32 cellular contexts compared by ENCODE assay signal in the genomic region with DNA sequence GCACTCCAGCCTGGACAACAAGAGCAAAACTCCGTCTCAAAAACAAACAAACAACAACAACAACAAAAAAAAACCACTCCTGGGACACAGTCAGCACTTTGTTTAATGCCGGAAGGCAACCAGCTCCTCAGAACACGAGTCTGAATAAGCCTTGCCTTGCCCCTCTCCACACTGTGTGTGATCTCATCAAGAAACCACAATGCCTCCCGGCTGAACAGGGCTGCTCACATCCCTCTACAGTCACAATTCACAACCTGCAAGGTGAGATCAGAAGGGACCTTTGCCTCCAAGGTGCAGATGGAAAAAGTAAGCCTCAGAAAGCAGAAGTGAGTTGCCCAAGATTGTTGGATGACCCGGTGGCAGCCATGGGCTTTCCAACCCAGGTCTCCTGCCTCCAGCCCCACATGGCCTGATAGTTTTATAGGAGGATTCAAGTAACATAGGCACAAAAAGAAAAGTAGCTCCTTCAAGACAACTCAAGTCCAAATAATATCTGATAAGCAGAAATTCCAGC.
DNase-seq lines count a peak whose midpoint lies in the region; ATAC-seq and TF ChIP-seq lines count a peak whose summit lies in the region.
"Had no signal": no experiment of that assay in that cellular context is flagged by ENCODE, and none has a peak within 500 bp of the region (broad histone marks: within the 10 kb centered on the region; RNA-seq: fewer than 3 reads in every experiment).

No MANE protein-coding gene starts in this region.

- peak overlapping the region; percentile 5 for H3K27ac Mint-ChIP-seq in T-helper 2 cell treated with Interferon-gamma antibody and Interleukin-4, amounts not matched to agents 5 μg/mL and 100 μg/mL, for 36 hours
- H3K27ac Mint-ChIP-seq in endodermal cell, result peak overlapping the region; percentile 80
- H3K27ac Mint-ChIP-seq in naive thymus-derived CD4-positive, alpha-beta T cell, result no peak overlapping the region
- H3K27ac Mint-ChIP-seq: activated T-cell treated with anti-CD3 and anti-CD28 coated beads, Interleukin-2, amount 50 U/mL, for 24 hours; IgD-negative memory B cell; progenitor cell of endocrine pancreas had no signal

- peaks cover 4% of the 10 kb centered on the region for H3K36me3 Mint-ChIP-seq in T-helper 2 cell treated with Interferon-gamma antibody and Interleukin-4, amounts not matched to agents 5 μg/mL and 100 μg/mL, for 36 hours (ENCODE audit: low read depth)
- H3K36me3 Mint-ChIP-seq in endodermal cell (ENCODE audit: low read depth), result peaks cover 6% of the 10 kb centered on the region
- H3K36me3 Mint-ChIP-seq in naive thymus-derived CD4-positive, alpha-beta T cell, result peaks cover 0 to 5% (median 0%) of the 10 kb centered on the region in 5 donors
- H3K36me3 Mint-ChIP-seq: immature natural killer cell had no signal

- H3K27ac ChIP-seq in DND-41 (ENCODE audit: low read length), result no peak overlapping the region
- no peak overlapping the region for H3K27ac ChIP-seq in endodermal cell (ENCODE audit: low read depth, low read length)
- H3K27ac ChIP-seq in naive thymus-derived CD4-positive, alpha-beta T cell (ENCODE audit: low read depth, low read length), result no peak overlapping the region
- H3K27ac ChIP-seq: BLaER1 treated with 17β-estradiol and CSF1 and Interleukin-3, amounts not matched to agents 10 nM and 100 nM; coronary artery; esophagus squamous epithelium; gastroesophageal sphincter; sigmoid colon; testis; uterus had no signal

- no peaks in the 10 kb centered on the region for H3K27me3 ChIP-seq in DND-41 (ENCODE audit: insufficient read depth, low read length, poor library complexity)
- no peaks in the 10 kb centered on the region for H3K27me3 ChIP-seq in endodermal cell (ENCODE audit: control insufficient read depth, insufficient read depth, low read length, poor library complexity, severe bottlenecking)
- H3K27me3 ChIP-seq in naive thymus-derived CD4-positive, alpha-beta T cell (ENCODE audit: control insufficient read depth in 2 of 2, insufficient read depth in 2 of 2, low read length in 2 of 2), result no peaks in the 10 kb centered on the region
- H3K27me3 ChIP-seq: BLaER1 treated with 17β-estradiol and CSF1 and Interleukin-3, amounts not matched to agents 10 nM and 100 nM; MG63; testis; uterus had no signal

- H3K9me3 ChIP-seq in DND-41 (ENCODE audit: insufficient read depth, low read length, severe bottlenecking), result no peaks in the 10 kb centered on the region
- no peaks in the 10 kb centered on the region for H3K9me3 ChIP-seq in endodermal cell (ENCODE audit: control insufficient read depth, low read length)
- H3K9me3 ChIP-seq in naive thymus-derived CD4-positive, alpha-beta T cell (ENCODE audit: control insufficient read depth in 2 of 3, low read length in 3 of 3), result no peaks in the 10 kb centered on the region
- H3K9me3 ChIP-seq: BLaER1 treated with 17β-estradiol and CSF1 and Interleukin-3, amounts not matched to agents 10 nM and 100 nM; esophagus squamous epithelium; gastroesophageal sphincter; MG63; sigmoid colon; testis; uterus had no signal

- no peak overlapping the region for H3K4me3 Mint-ChIP-seq in T-helper 2 cell treated with Interferon-gamma antibody and Interleukin-4, amounts not matched to agents 5 μg/mL and 100 μg/mL, for 36 hours
- H3K4me3 Mint-ChIP-seq in endodermal cell, result no peak overlapping the region
- no peak overlapping the region for H3K4me3 Mint-ChIP-seq in naive thymus-derived CD4-positive, alpha-beta T cell
- H3K4me3 Mint-ChIP-seq: activated T-cell treated with anti-CD3 and anti-CD28 coated beads, Interleukin-2, amount 50 U/mL, for 24 hours; IgD-negative memory B cell; immature natural killer cell had no signal

- CTCF ChIA-PET in naive thymus-derived CD4-positive, alpha-beta T cell (lab: Charles Lee), result no interaction called here

- H3K4me3 ChIP-seq in DND-41 (ENCODE audit: low read depth in 1 of 2, low read length in 2 of 2), result no peak overlapping the region
- no peak overlapping the region for H3K4me3 ChIP-seq in GM12865 (ENCODE audit: low read depth, low read length)
- no peak overlapping the region for H3K4me3 ChIP-seq in endodermal cell (ENCODE audit: low read length)
- no peak overlapping the region for H3K4me3 ChIP-seq in naive thymus-derived CD4-positive, alpha-beta T cell (ENCODE audit: low read length)
- H3K4me3 ChIP-seq: BLaER1 treated with 17β-estradiol and CSF1 and Interleukin-3, amounts not matched to agents 10 nM and 100 nM; coronary artery; esophagus squamous epithelium; gastroesophageal sphincter; MG63; sigmoid colon; testis; uterus had no signal

- H3K4me1 Mint-ChIP-seq in T-helper 2 cell treated with Interferon-gamma antibody and Interleukin-4, amounts not matched to agents 5 μg/mL and 100 μg/mL, for 36 hours (ENCODE audit: low read depth), result peaks cover 16% of the 10 kb centered on the region
- H3K4me1 Mint-ChIP-seq in endodermal cell, result peaks cover 42% of the 10 kb centered on the region
- peaks cover 0 to 15% (median 0%) of the 10 kb centered on the region in 7 donors for H3K4me1 Mint-ChIP-seq in naive thymus-derived CD4-positive, alpha-beta T cell
- H3K4me1 Mint-ChIP-seq: IgD-negative memory B cell had no signal

- H3K9me3 Mint-ChIP-seq in T-helper 2 cell treated with Interferon-gamma antibody and Interleukin-4, amounts not matched to agents 5 μg/mL and 100 μg/mL, for 36 hours, result no peaks in the 10 kb centered on the region
- H3K9me3 Mint-ChIP-seq in endodermal cell, result no peaks in the 10 kb centered on the region
- no peaks in the 10 kb centered on the region for H3K9me3 Mint-ChIP-seq in naive thymus-derived CD4-positive, alpha-beta T cell
- H3K9me3 Mint-ChIP-seq: activated T-cell treated with anti-CD3 and anti-CD28 coated beads, Interleukin-2, amount 50 U/mL, for 24 hours; immature natural killer cell had no signal

- H3K36me3 ChIP-seq in DND-41 (ENCODE audit: insufficient read depth, low read length) (no peaks in the 10 kb centered on the region), endodermal cell (ENCODE audit: control insufficient read depth, insufficient read depth, low read length) (no peaks in the 10 kb centered on the region)
- H3K36me3 ChIP-seq in naive thymus-derived CD4-positive, alpha-beta T cell (ENCODE audit: control insufficient read depth in 2 of 3, insufficient read depth in 3 of 3, low read length in 3 of 3), result no peaks in the 10 kb centered on the region
- H3K36me3 ChIP-seq: BLaER1 treated with 17β-estradiol and CSF1 and Interleukin-3, amounts not matched to agents 10 nM and 100 nM; esophagus squamous epithelium; gastroesophageal sphincter; MG63; sigmoid colon; uterus had no signal

- peaks cover 6% of the 10 kb centered on the region for H3K27me3 Mint-ChIP-seq in T-helper 2 cell treated with Interferon-gamma antibody and Interleukin-4, amounts not matched to agents 5 μg/mL and 100 μg/mL, for 36 hours (ENCODE audit: low read depth)
- no peaks in the 10 kb centered on the region for H3K27me3 Mint-ChIP-seq in endodermal cell (ENCODE audit: insufficient read depth)
- H3K27me3 Mint-ChIP-seq in naive thymus-derived CD4-positive, alpha-beta T cell, result peaks cover 0 to 9% (median 4%) of the 10 kb centered on the region in 5 donors

- no peaks in the 10 kb centered on the region; the same call in 1 of the 2 replicates for H4K20me1 ChIP-seq in DND-41 (ENCODE audit: insufficient read depth, low read length)

- H3K79me2 ChIP-seq in DND-41 (ENCODE audit: insufficient read depth, low read length), result no peaks in the 10 kb centered on the region

- TF ChIP-seq CTCF in DND-41 (IDR thresholded peaks at IDR 0.05; ENCODE audit: borderline replicate concordance, extremely low read depth, low read length, poor library complexity, severe bottlenecking) (no peak), GM12865 (IDR thresholded peaks at IDR 0.05; ENCODE audit: insufficient read depth, low read depth, low read length, missing control alignments) (no peak), endodermal cell (conservative IDR thresholded peaks at IDR 0.05) (no peak)

- DNase-seq in DND-41 (no peak), GM12865 (ENCODE audit: low read depth) (peak; percentile 33), endodermal cell (peak; percentile 52), T-helper 9 cell (no peak), globus pallidus (ENCODE audit: low spot score) (no peak)
- DNase-seq in T-helper 2 cell treated with Interferon-gamma antibody and Interleukin-4, amounts not matched to agents 5 μg/mL and 100 μg/mL, for 36 hours (ENCODE audit: low spot score), result no peak
- no peak for DNase-seq in naive thymus-derived CD4-positive, alpha-beta T cell
- DNase-seq: activated CD4-positive, alpha-beta T cell treated with anti-CD3 and anti-CD28 coated beads, Interleukin-2, amount 50 U/mL, for 48 hours; activated naive CD4-positive, alpha-beta T cell treated with anti-CD3 and anti-CD28 coated beads, Interleukin-2, amount 50 U/mL, for 16 hours; activated T-cell treated with anti-CD3 and anti-CD28 coated beads, Interleukin-2, amount 50 U/mL, for 24 hours; COR-L47; DMS79; esophagus squamous epithelium; hypothalamus; immature natural killer cell; mesenchymal stem cell; MG63; NCI-H2029; NCI-H526; SIG-M5; stimulated activated CD4-positive, alpha-beta T cell treated with anti-CD3 and anti-CD28 coated beads, Interleukin-4, amount 100 ng/mL, for 24 hours; stimulated activated naive CD4-positive, alpha-beta T cell; SW 1271; testis; uterus had no signal

- 0 out of 3 replicates have a peak, but pooled peaks have one; percentile 42 for ATAC-seq in DND-41 (ENCODE audit: insufficient read depth, low read depth)
- ATAC-seq in naive thymus-derived CD4-positive, alpha-beta T cell, result no peak
- no peak for ATAC-seq in HG03025 (IDR thresholded peaks at IDR 0.05; ENCODE audit: low FRiP score, unreplicated experiment)
- ATAC-seq: gastroesophageal sphincter had no signal

- no peak overlapping the region for H3K4me2 ChIP-seq in DND-41 (ENCODE audit: insufficient read depth, low read length)
- H3K4me2 ChIP-seq: BLaER1 treated with 17β-estradiol and CSF1 and Interleukin-3, amounts not matched to agents 10 nM and 100 nM had no signal

- POLR2A ChIA-PET in naive thymus-derived CD4-positive, alpha-beta T cell (lab: Charles Lee), result no interaction called here

- H3K9ac ChIP-seq in DND-41 (ENCODE audit: low read depth, low read length) (no peak overlapping the region), endodermal cell (ENCODE audit: extremely low read depth, low read length, poor library complexity, severe bottlenecking) (no peak overlapping the region)
- H3K9ac ChIP-seq: BLaER1 treated with 17β-estradiol and CSF1 and Interleukin-3, amounts not matched to agents 10 nM and 100 nM had no signal

- no peaks in the 10 kb centered on the region for H3K4me1 ChIP-seq in DND-41 (ENCODE audit: insufficient read depth, low read length)
- H3K4me1 ChIP-seq in endodermal cell (ENCODE audit: control insufficient read depth, insufficient read depth, low read length), result peaks cover 7% of the 10 kb centered on the region
- H3K4me1 ChIP-seq in naive thymus-derived CD4-positive, alpha-beta T cell (ENCODE audit: control insufficient read depth in 2 of 2, insufficient read depth in 2 of 2, low read length in 2 of 2), result no peaks in the 10 kb centered on the region
- H3K4me1 ChIP-seq: BLaER1 treated with 17β-estradiol and CSF1 and Interleukin-3, amounts not matched to agents 10 nM and 100 nM; esophagus squamous epithelium; gastroesophageal sphincter; sigmoid colon; testis; uterus had no signal

- intact Hi-C loops in naive thymus-derived CD4-positive, alpha-beta T cell (cut with micrococcal nuclease), result no loop called here

- 77 to 86% methylated on average over 3 to 5 of the region's 5 CpGs for WGBS in endodermal cell (ENCODE audit: insufficient coverage in 1 of 2, insufficient read length in 1 of 2), 2 experiments

- H2AFZ ChIP-seq in DND-41 (ENCODE audit: low read depth, low read length), result no peak overlapping the region

Comparison
In these comparisons a context has a peak if more than half of its experiments do, and no peak if none do; other contexts are left out.
1. DNase-seq: peak in GM12865 (single experiment) and endodermal cell (single experiment); none in DND-41 (single experiment), T-helper 2 cell treated with Interferon-gamma antibody and Interleukin-4, amounts not matched to agents 5 μg/mL and 100 μg/mL, for 36 hours (single experiment), T-helper 9 cell (single experiment), naive thymus-derived CD4-positive, alpha-beta T cell (0 of 9) and globus pallidus (single experiment).
2. H3K27ac Mint-ChIP-seq: peak in T-helper 2 cell treated with Interferon-gamma antibody and Interleukin-4, amounts not matched to agents 5 μg/mL and 100 μg/mL, for 36 hours (single experiment) and endodermal cell (single experiment); none in naive thymus-derived CD4-positive, alpha-beta T cell (0 of 9).